In genomic region chr12:83826112-83826511, GRCh38 we compare ENCODE assay signal across 1 cellular context.
TF ChIP-seq lines count a peak whose summit lies in the region.

No MANE protein-coding gene starts in this region.

TF ChIP-seq in A549, 52 proteins besides CTCF, POLR2A, EP300 and RAD21 (continued from another document):
- TF ChIP-seq, protein P1, sequence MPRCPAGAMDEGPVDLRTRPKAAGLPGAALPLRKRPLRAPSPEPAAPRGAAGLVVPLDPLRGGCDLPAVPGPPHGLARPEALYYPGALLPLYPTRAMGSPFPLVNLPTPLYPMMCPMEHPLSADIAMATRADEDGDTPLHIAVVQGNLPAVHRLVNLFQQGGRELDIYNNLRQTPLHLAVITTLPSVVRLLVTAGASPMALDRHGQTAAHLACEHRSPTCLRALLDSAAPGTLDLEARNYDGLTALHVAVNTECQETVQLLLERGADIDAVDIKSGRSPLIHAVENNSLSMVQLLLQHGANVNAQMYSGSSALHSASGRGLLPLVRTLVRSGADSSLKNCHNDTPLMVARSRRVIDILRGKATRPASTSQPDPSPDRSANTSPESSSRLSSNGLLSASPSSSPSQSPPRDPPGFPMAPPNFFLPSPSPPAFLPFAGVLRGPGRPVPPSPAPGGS (IDR thresholded peaks at IDR 0.05): no peak
